In genomic region chr10:100528885-100529472, GRCh38 we compare ENCODE assay signal across 8 cellular contexts. TPM values are rescaled to one million over a fixed set of nuclear protein-coding genes. Genes with fewer than 3 reads are reported as not detected.
DNase-seq lines count a peak whose midpoint lies in the region; ATAC-seq, FAIRE-seq and TF ChIP-seq lines count a peak whose summit lies in the region.

No MANE protein-coding gene starts in this region.

- H4K20me1 ChIP-seq in keratinocyte (ENCODE audit: control insufficient read depth, extremely low read depth, insufficient read depth, low read length), result no peaks in the 10 kb centered on the region

- DNase-seq in EH (ENCODE audit: low read depth) (peak; percentile 9), HL-60 (ENCODE audit: low read depth in 1 of 2, low spot score in 1 of 2) (no peak), adipocyte (ENCODE audit: low read depth) (peak; percentile 56), keratinocyte (ENCODE audit: low read depth, low spot score) (no peak), GDM1 (lab: John Stamatoyannopoulos, UW) (no peak), NCI-H1048 (lab: John Stamatoyannopoulos, UW) (no peak)

- TF ChIP-seq CTCF in HL-60 (IDR thresholded peaks at IDR 0.05; ENCODE audit: insufficient read depth, low read length), result no peak
- no peak for TF ChIP-seq CTCF in keratinocyte (optimal IDR thresholded peaks at IDR 0.05 in 1 of 3, IDR thresholded peaks at IDR 0.05 in 1 of 3, conservative IDR thresholded peaks at IDR 0.05 in 1 of 3; ENCODE audit: extremely low read depth in 1 of 3, insufficient read depth in 2 of 3, low read length in 3 of 3)

- peaks cover 31% of the 10 kb centered on the region for H3K36me3 ChIP-seq in adipocyte (ENCODE audit: control insufficient read depth, insufficient read depth, low read length, severe bottlenecking)
- peaks cover 12 to 22% of the 10 kb centered on the region in 2 experiments for H3K36me3 ChIP-seq in keratinocyte (ENCODE audit: control insufficient read depth in 2 of 2, extremely low read depth in 1 of 2, insufficient read depth in 2 of 2, low read length in 2 of 2)
- H3K36me3 ChIP-seq in stomach smooth muscle (ENCODE audit: control insufficient read depth in 2 of 2, insufficient read depth in 2 of 2, low read length in 2 of 2), result peaks cover 28 to 29% of the 10 kb centered on the region in 2 donors

- H3K9ac ChIP-seq in adipocyte (ENCODE audit: low read length) (peak overlapping the region; percentile 97), keratinocyte (ENCODE audit: control insufficient read depth, extremely low read depth, insufficient read depth, low read length) (peak overlapping the region; percentile 95), stomach smooth muscle (ENCODE audit: low read length in 2 of 2) (peak overlapping the region; percentile 97 to 98)

- H3K27ac ChIP-seq in HL-60 (replicated peaks) (peak overlapping the region; percentile 78), keratinocyte (ENCODE audit: control insufficient read depth, insufficient read depth, low read length) (peak overlapping the region; percentile 83), stomach smooth muscle (ENCODE audit: low read length) (peak overlapping the region; percentile 80)

- H3K27me3 ChIP-seq in HL-60 (ENCODE audit: insufficient read depth, poor library complexity, severe bottlenecking) (no peaks in the 10 kb centered on the region), adipocyte (replicated peaks; ENCODE audit: control insufficient read depth, insufficient read depth, low read length) (no peaks in the 10 kb centered on the region), keratinocyte (ENCODE audit: control insufficient read depth, extremely low read depth, insufficient read depth, low read length) (no peaks in the 10 kb centered on the region), stomach smooth muscle (ENCODE audit: control insufficient read depth in 1 of 2, insufficient read depth in 2 of 2, low read length in 2 of 2) (no peaks in the 10 kb centered on the region)

- H2AFZ ChIP-seq in keratinocyte (ENCODE audit: control insufficient read depth, low read length), result peak overlapping the region; percentile 98

- no peaks in the 10 kb centered on the region for H3K9me3 ChIP-seq in adipocyte (ENCODE audit: control insufficient read depth, low read length)
- H3K9me3 ChIP-seq in keratinocyte (ENCODE audit: control insufficient read depth, low read depth, low read length), result no peaks in the 10 kb centered on the region
- no peaks in the 10 kb centered on the region for H3K9me3 ChIP-seq in stomach smooth muscle (ENCODE audit: control insufficient read depth in 2 of 2, low read length in 2 of 2)

- H3K4me3 ChIP-seq in HL-60 (replicated peaks; ENCODE audit: insufficient read depth, low read length) (peak overlapping the region; percentile 96), adipocyte (ENCODE audit: low read length) (peak overlapping the region; percentile 98), keratinocyte (ENCODE audit: control insufficient read depth in 2 of 3, extremely low read depth in 1 of 3, insufficient read depth in 2 of 3, low read depth in 1 of 3, low read length in 3 of 3) (peak overlapping the region; percentile 85 to 93 (median 91)), stomach smooth muscle (ENCODE audit: low read length in 2 of 2) (peak overlapping the region; percentile 95 to 99)

- H3K9me1 ChIP-seq in keratinocyte (ENCODE audit: control insufficient read depth, extremely low read depth, insufficient read depth, low read length), result no peaks in the 10 kb centered on the region

- H3K4me1 ChIP-seq in adipocyte (ENCODE audit: control insufficient read depth, insufficient read depth, low read length), result peaks cover 8% of the 10 kb centered on the region
- H3K4me1 ChIP-seq in keratinocyte (ENCODE audit: control insufficient read depth, extremely low read depth, insufficient read depth, low read length), result peaks cover 13% of the 10 kb centered on the region
- peaks cover 21% of the 10 kb centered on the region for H3K4me1 ChIP-seq in stomach smooth muscle (ENCODE audit: control insufficient read depth, insufficient read depth, low read length)

- dilution Hi-C loops in keratinocyte (cut with MboI; ENCODE audit: extremely low pct_ligation_motif_present, low sequenced_read_pairs), result no loop called here

- peaks cover 17% of the 10 kb centered on the region for H3K79me2 ChIP-seq in keratinocyte (ENCODE audit: control insufficient read depth, insufficient read depth, low read length)

- no peak for FAIRE-seq in keratinocyte (lab: Jason Lieb, UNC)

- H3K4me2 ChIP-seq in keratinocyte (ENCODE audit: control insufficient read depth, extremely low read depth, insufficient read depth, low read depth, low read length), result peak overlapping the region; percentile 99

- no peak for ATAC-seq in HG03108 (IDR thresholded peaks at IDR 0.05; ENCODE audit: unreplicated experiment)

RNA-seq across cellular contexts. Expression of gene NDUFB8, which starts 0.7 kb away (rescaled TPM):
- 178 to 184 TPM (median 178 TPM) in 3 replicates for polyA plus RNA-seq in keratinocyte
- polyA plus RNA-seq in keratinocyte (2011; ENCODE audit: low read depth), result 83.6 TPM
- 128 and 154 TPM in 2 replicates for polyA plus RNA-seq in keratinocyte (2011; cell fraction: cytosol; rRNA removed)
- polyA plus RNA-seq in keratinocyte (2011; cell fraction: nucleus; rRNA removed), result 105 and 106 TPM in 2 replicates
- polyA plus RNA-seq in keratinocyte (2012; ENCODE audit: low replicate concordance), result 146 and 219 TPM in 2 replicates
- 104 to 165 TPM (median 129 TPM) in 3 replicates for polyA minus RNA-seq in keratinocyte
- 78.1 TPM for polyA minus RNA-seq in keratinocyte (2011; cell fraction: cytosol; rRNA and poly(A)+ RNA removed)
- polyA minus RNA-seq in keratinocyte (2011; cell fraction: nucleus; rRNA and poly(A)+ RNA removed), result 19.7 and 28.8 TPM in 2 replicates

RNA-seq across cellular contexts. Expression of gene HIF1AN, which starts 6.8 kb away (rescaled TPM):
- 12.3 to 16.8 TPM (median 13.9 TPM) in 3 replicates for polyA plus RNA-seq in keratinocyte
- 7.1 TPM for polyA plus RNA-seq in keratinocyte (2011; ENCODE audit: low read depth)
- polyA plus RNA-seq in keratinocyte (2011; cell fraction: cytosol; rRNA removed), result 8.4 and 18.2 TPM in 2 replicates
- 17.4 and 19.1 TPM in 2 replicates for polyA plus RNA-seq in keratinocyte (2011; cell fraction: nucleus; rRNA removed)
- polyA plus RNA-seq in keratinocyte (2012; ENCODE audit: low replicate concordance), result 15.6 and 21.0 TPM in 2 replicates
- 20.5 to 29.1 TPM (median 20.7 TPM) in 3 replicates for polyA minus RNA-seq in keratinocyte
- polyA minus RNA-seq in keratinocyte (2011; cell fraction: cytosol; rRNA and poly(A)+ RNA removed), result 11.1 TPM
- 8.2 and 16.4 TPM in 2 replicates for polyA minus RNA-seq in keratinocyte (2011; cell fraction: nucleus; rRNA and poly(A)+ RNA removed)

RNA-seq across cellular contexts. Expression of gene SEC31B, which starts 9.3 kb away (rescaled TPM):
- polyA plus RNA-seq in keratinocyte, result 3.4 to 6.6 TPM (median 4.9 TPM) in 3 replicates
- polyA plus RNA-seq in keratinocyte (2011; ENCODE audit: low read depth), result 1.4 TPM
- 0.12 and 0.49 TPM in 2 replicates for polyA plus RNA-seq in keratinocyte (2011; cell fraction: cytosol; rRNA removed)
- 45.5 and 51.0 TPM in 2 replicates for polyA plus RNA-seq in keratinocyte (2011; cell fraction: nucleus; rRNA removed)
- 1.5 and 4.6 TPM in 2 replicates for polyA plus RNA-seq in keratinocyte (2012; ENCODE audit: low replicate concordance)
- polyA minus RNA-seq in keratinocyte, result 4.9 to 6.0 TPM (median 5.2 TPM) in 3 replicates
- not detected for polyA minus RNA-seq in keratinocyte (2011; cell fraction: cytosol; rRNA and poly(A)+ RNA removed)
- 5.1 and 9.7 TPM in 2 replicates for polyA minus RNA-seq in keratinocyte (2011; cell fraction: nucleus; rRNA and poly(A)+ RNA removed)

Comparison
In these comparisons a context has a peak if more than half of its experiments do, and no peak if none do; other contexts are left out.
1. DNase-seq: peak in EH (single experiment) and adipocyte (single experiment); none in HL-60 (0 of 2), keratinocyte (single experiment), GDM1 (single experiment) and NCI-H1048 (single experiment).
2. Peak in every context shown above with its lines, with median percentiles within 50 percentile points of each other: H3K27ac ChIP-seq, H3K4me3 ChIP-seq and H3K9ac ChIP-seq.